In the genomic region with DNA sequence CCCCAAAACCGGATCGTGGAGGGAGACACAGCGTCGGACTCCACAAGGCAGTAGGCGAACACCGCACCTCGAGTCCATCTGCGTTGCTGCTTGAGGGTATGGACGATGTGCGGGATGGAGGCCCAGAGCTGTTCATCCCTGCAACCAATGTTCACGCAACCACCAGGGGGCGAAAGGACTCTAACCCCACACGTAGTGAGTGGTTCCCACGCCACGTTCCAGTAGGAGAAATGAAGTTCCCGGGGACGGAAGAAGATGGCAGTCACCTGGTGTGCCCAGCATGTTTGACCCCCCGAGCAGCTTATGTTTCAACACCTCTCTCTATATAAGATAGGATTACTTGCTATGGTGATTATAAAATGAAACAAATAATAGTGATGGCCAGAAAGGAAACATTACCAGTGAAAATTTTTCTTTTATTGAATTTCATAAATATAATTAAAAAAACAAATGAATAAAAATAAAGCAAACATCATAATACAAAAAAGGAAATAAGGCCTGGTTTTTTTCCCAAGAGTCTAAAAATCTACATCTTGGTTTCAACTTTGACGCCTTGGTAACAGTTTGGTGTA, we compare ENCODE assay signal across 8 cellular contexts.
DNase-seq lines count a peak whose midpoint lies in the region; ATAC-seq and TF ChIP-seq lines count a peak whose summit lies in the region.

No MANE protein-coding gene starts in this region.

- peaks cover 3% of the 10 kb centered on the region; the same call in 1 of the 2 replicates for H3K4me1 ChIP-seq in Panc1 (ENCODE audit: control insufficient read depth, insufficient read depth, low read length)

- intact Hi-C loops in Panc1 (cut with micrococcal nuclease; ENCODE audit: unreplicated experiment) (loop anchor here (2.0 to 10.0 kb wide), 3 partner anchors 361 to 609 kb away; no protein-coding TSS in a partner anchor), cardiac septum (cut with DNase I) (loop anchor here (1.0 to 10.0 kb wide), 4 partner anchors 361 to 611 kb away; no protein-coding TSS in a partner anchor)

- no peak overlapping the region for H3K4me3 Mint-ChIP-seq in activated naive CD8-positive, alpha-beta T cell treated with anti-CD3 and anti-CD28 coated beads, Interleukin-2, amount 10 ng/mL, durations not matched to agents 7 days and 5 days

- no peaks in the 10 kb centered on the region for H3K9me3 ChIP-seq in Panc1 (ENCODE audit: control insufficient read depth, insufficient read depth, low read depth, low read length)

- no peak overlapping the region for H3K27ac ChIP-seq in Panc1 (ENCODE audit: low read length)

- DNase-seq in COR-L47 (lab: John Stamatoyannopoulos, UW) (peak; percentile 77), HS-27A (ENCODE audit: low read depth) (peak; percentile 4), Panc1 (ENCODE audit: low read depth, low spot score) (peak; percentile 61), cardiac septum (ENCODE audit: low spot score) (peak; percentile 87), renal cortical epithelial cell (ENCODE audit: low read depth) (peak; percentile 59)
- peak; percentile 36 for DNase-seq in activated naive CD8-positive, alpha-beta T cell treated with anti-CD3 and anti-CD28 coated beads, Interleukin-2, amount 10 ng/mL, durations not matched to agents 7 days and 5 days

- peak; percentile 95 for ATAC-seq in Panc1
- no peak for ATAC-seq in activated naive CD8-positive, alpha-beta T cell treated with anti-CD3 and anti-CD28 coated beads, Interleukin-2, amount 10 ng/mL, durations not matched to agents 7 days and 5 days (ENCODE audit: low read depth)
- ATAC-seq in HG02840 (IDR thresholded peaks at IDR 0.05; ENCODE audit: low FRiP score, unreplicated experiment), result no peak
- no peak for ATAC-seq in GM21825 (IDR thresholded peaks at IDR 0.05; ENCODE audit: unreplicated experiment)

- no peaks in the 10 kb centered on the region for H3K36me3 ChIP-seq in Panc1 (ENCODE audit: control insufficient read depth, insufficient read depth, low read length)

- CTCF ChIA-PET in Panc1 (lab: Charles Lee), result interaction anchor here (0.6 to 1.1 kb wide), 7 partner anchors 127 to 610 kb away, joined by 3 to 13 read pairs (median 3); no protein-coding TSS in a partner anchor

- H3K27me3 Mint-ChIP-seq in activated naive CD8-positive, alpha-beta T cell treated with anti-CD3 and anti-CD28 coated beads, Interleukin-2, amount 10 ng/mL, durations not matched to agents 7 days and 5 days, result peaks cover 8% of the 10 kb centered on the region

- BruUV-seq in Panc1 (replicated peaks; lab: Mats Ljungman, UMichigan), result no TSS peak

- peak; percentile 85 for TF ChIP-seq CTCF in Panc1 (IDR thresholded peaks at IDR 0.05)

- in situ Hi-C loops in Panc1 (cut with HindIII; ENCODE audit: low pct_unique_long_range_greater_than_20kb, low sequenced_read_pairs), result no loop called here

- no peaks in the 10 kb centered on the region for H3K9me3 Mint-ChIP-seq in activated naive CD8-positive, alpha-beta T cell treated with anti-CD3 and anti-CD28 coated beads, Interleukin-2, amount 10 ng/mL, durations not matched to agents 7 days and 5 days

- H3K4me1 Mint-ChIP-seq in activated naive CD8-positive, alpha-beta T cell treated with anti-CD3 and anti-CD28 coated beads, Interleukin-2, amount 10 ng/mL, durations not matched to agents 7 days and 5 days, result no peaks in the 10 kb centered on the region

- no peaks in the 10 kb centered on the region for H3K36me3 Mint-ChIP-seq in activated naive CD8-positive, alpha-beta T cell treated with anti-CD3 and anti-CD28 coated beads, Interleukin-2, amount 10 ng/mL, durations not matched to agents 7 days and 5 days

- no peaks in the 10 kb centered on the region for H3K27me3 ChIP-seq in Panc1 (ENCODE audit: control insufficient read depth, insufficient read depth, low read length)

- H3K4me3 ChIP-seq in Panc1 (ENCODE audit: low read depth in 2 of 2, low read length in 2 of 2), result no peak overlapping the region

- no peak overlapping the region for H3K27ac Mint-ChIP-seq in activated naive CD8-positive, alpha-beta T cell treated with anti-CD3 and anti-CD28 coated beads, Interleukin-2, amount 10 ng/mL, durations not matched to agents 7 days and 5 days

- POLR2A ChIA-PET in Panc1 (lab: Charles Lee), result no interaction called here
- POLR2A ChIA-PET in activated naive CD8-positive, alpha-beta T cell treated with anti-CD3 and anti-CD28 coated beads, Interleukin-2, amount 10 ng/mL, durations not matched to agents 7 days and 5 days (lab: Charles Lee), result no interaction called here

Comparison
In these comparisons a context has a peak if more than half of its experiments do, and no peak if none do; other contexts are left out.
1. DNase-seq: peak in every context shown above with its lines; median percentile 87 in cardiac septum; 77 in COR-L47; 61 in Panc1; 59 in renal cortical epithelial cell; 36 in activated naive CD8-positive, alpha-beta T cell treated with anti-CD3 and anti-CD28 coated beads, Interleukin-2, amount 10 ng/mL, durations not matched to agents 7 days and 5 days; 4 in HS-27A.